8 cellular contexts compared by ENCODE assay signal in the genomic region with DNA sequence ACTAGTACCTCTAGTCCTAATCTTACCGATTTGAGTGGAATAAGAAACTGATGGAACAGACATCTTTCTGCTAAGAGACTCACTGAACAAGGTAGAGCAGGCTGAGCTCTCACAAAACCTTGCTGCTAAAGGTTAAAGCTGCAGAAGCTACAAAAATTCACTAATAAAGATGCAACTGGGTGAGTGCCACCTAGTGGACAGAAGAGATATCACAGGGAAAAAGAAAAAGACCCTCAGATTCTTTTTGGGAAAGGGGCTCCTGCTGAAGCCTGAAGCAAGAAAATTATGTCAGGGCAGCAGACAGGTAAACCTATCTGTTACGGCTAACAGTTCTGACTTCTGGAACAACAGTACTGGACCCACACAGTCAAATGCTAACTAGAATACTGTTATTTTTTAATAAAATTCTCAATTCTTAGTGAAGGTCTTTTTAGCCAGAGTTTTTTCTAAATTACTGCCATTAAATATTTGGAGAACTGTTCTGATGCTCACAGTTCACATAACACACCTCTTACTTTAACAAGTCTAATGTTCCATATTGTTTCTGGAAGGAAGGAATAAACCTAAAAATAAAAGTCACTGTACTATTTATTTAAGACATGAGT. TPM values are rescaled to one million over a fixed set of nuclear protein-coding genes. Genes with fewer than 3 reads are reported as not detected.
DNase-seq lines count a peak whose midpoint lies in the region; ATAC-seq and TF ChIP-seq lines count a peak whose summit lies in the region.

No MANE protein-coding gene starts in this region.

- H3K27me3 Mint-ChIP-seq in T-cell: no peaks in the 10 kb centered on the region

- no peak overlapping the region for H3K4me3 ChIP-seq in uterus

- no peaks in the 10 kb centered on the region for H3K4me1 ChIP-seq in uterus

- no peaks in the 10 kb centered on the region for H3K9me3 Mint-ChIP-seq in T-cell

- no peaks in the 10 kb centered on the region for H3K27me3 ChIP-seq in uterus

- no peak overlapping the region for H3K4me3 Mint-ChIP-seq in T-cell

- no peak overlapping the region for H3K27ac ChIP-seq in uterus

- DNase-seq in AG08395 (ENCODE audit: low spot score) (peak; percentile 31), T-cell (peak in 1 of 34 experiments; percentile 18), iPS-NIHi11 (ENCODE audit: low spot score) (peak; percentile 29), uterus (no peak), NCI-H2081 (lab: John Stamatoyannopoulos, UW) (no peak)
- no peak for DNase-seq in stimulated activated CD4-positive, alpha-beta T cell treated with anti-CD3 and anti-CD28 coated beads, Interleukin-12 subunit alpha, Interleukin-12 subunit beta, amount 100 ng/mL, for 4 hours

- peaks cover 24 to 41% (median 35%) of the 10 kb centered on the region in 3 donors for H3K4me1 Mint-ChIP-seq in T-cell

- CTCF ChIA-PET in T-cell (lab: Charles Lee): interaction anchor here (0.5 to 2.2 kb wide), 24 partner anchors 8 to 1474 kb away, joined by 3 to 19 read pairs (median 4); a partner anchor contains a TSS

- ATAC-seq in T-cell (replicated peaks in 1 of 4): no peak
- no peak for ATAC-seq in GM19463 (IDR thresholded peaks at IDR 0.05; ENCODE audit: unreplicated experiment)

- no peaks in the 10 kb centered on the region for H3K36me3 ChIP-seq in uterus

- H3K9me3 ChIP-seq in uterus: no peaks in the 10 kb centered on the region

- peaks cover 61% of the 10 kb centered on the region for H3K36me3 Mint-ChIP-seq in T-cell

- peak overlapping the region; percentile 55 to 73 for H3K27ac Mint-ChIP-seq in T-cell

- POLR2A ChIA-PET in T-cell (lab: Charles Lee): no interaction called here

- intact Hi-C loops in uterus (cut with DNase I; ENCODE audit: low total_unique reads): no loop called here

- no peak for TF ChIP-seq POLR2A in uterus (IDR thresholded peaks at IDR 0.05)

- TF ChIP-seq CTCF in GM12872 (IDR thresholded peaks at IDR 0.05; ENCODE audit: insufficient read depth, low read depth, low read length) (peak; percentile 83), uterus (IDR thresholded peaks at IDR 0.05) (peak; percentile 59 to 90 (median 74))

RNA-seq across cellular contexts. Expression of a gene that starts 51.2 kb away (rescaled TPM):
- total RNA-seq in T-cell: 100 to 1,000 TPM; 190 to 271 (median 211) TPM
- 10 to 100 TPM; 27.7 to 69.4 (median 30.2) TPM for total RNA-seq in uterus

Comparison
In these comparisons a context has a peak if more than half of its experiments do, and no peak if none do; other contexts are left out.
1. DNase-seq: peak in AG08395 (single experiment) and iPS-NIHi11 (single experiment); none in uterus (0 of 2), NCI-H2081 (0 of 2) and stimulated activated CD4-positive, alpha-beta T cell treated with anti-CD3 and anti-CD28 coated beads, Interleukin-12 subunit alpha, Interleukin-12 subunit beta, amount 100 ng/mL, for 4 hours (single experiment).